In genomic region chr21:36917487-36918158, GRCh38 we compare ENCODE assay signal across 9 cellular contexts. TPM values are rescaled to one million over a fixed set of nuclear protein-coding genes. Genes with fewer than 3 reads are reported as not detected.
DNase-seq lines count a peak whose midpoint lies in the region; ATAC-seq and TF ChIP-seq lines count a peak whose summit lies in the region.
"Had no signal": no experiment of that assay in that cellular context is flagged by ENCODE, and none has a peak within 500 bp of the region (broad histone marks: within the 10 kb centered on the region; RNA-seq: fewer than 3 reads in every experiment).

No MANE protein-coding gene starts in this region.

- H3K27me3 ChIP-seq in thoracic aorta (replicated peaks; ENCODE audit: insufficient read depth), result no peaks in the 10 kb centered on the region

- H3K4me1 ChIP-seq in thoracic aorta (ENCODE audit: control insufficient read depth in 1 of 2, low read depth in 2 of 2), result no peaks in the 10 kb centered on the region

- H3K36me3 ChIP-seq in thoracic aorta, result no peaks in the 10 kb centered on the region

- TF ChIP-seq CTCF in WI38 (IDR thresholded peaks at IDR 0.05; ENCODE audit: low read depth, low read length), result peak; percentile 83
- TF ChIP-seq CTCF in thoracic aorta (IDR thresholded peaks at IDR 0.05), result peak; percentile 9

- H3K9me3 ChIP-seq in thoracic aorta, result no peaks in the 10 kb centered on the region

- DNase-seq in NCI-H2227 (lab: John Stamatoyannopoulos, UW; ENCODE audit: unreplicated experiment), result peak; percentile 17
- no peak for DNase-seq in NCI-H2227 treated with DMSO at 0.1 percent for 48 hours (lab: John Stamatoyannopoulos, UW)
- peak; percentile 63 for DNase-seq in hepatic stellate cell (ENCODE audit: low spot score)
- no peak for DNase-seq in thoracic aorta (ENCODE audit: low spot score)
- no peak for DNase-seq in DMS79 treated with DMSO at 0.1 percent for 48 hours (lab: John Stamatoyannopoulos, UW)
- DNase-seq: T-helper 1 cell had no signal

- ATAC-seq in thoracic aorta (ENCODE audit: insufficient number of reproducible peaks, low FRiP score, low read depth) (no peak), GM21529 (IDR thresholded peaks at IDR 0.05; ENCODE audit: unreplicated experiment) (no peak), GM18505 (IDR thresholded peaks at IDR 0.05; ENCODE audit: unreplicated experiment) (no peak)

- no peak overlapping the region for H3K27ac ChIP-seq in thoracic aorta

- no peak for TF ChIP-seq POLR2A in GM18505 (IDR thresholded peaks at IDR 0.05; ENCODE audit: borderline replicate concordance, extremely low read depth, insufficient read depth, insufficient read length)

- H3K4me3 ChIP-seq in WI38 (ENCODE audit: low read depth, low read length) (no peak overlapping the region), thoracic aorta (no peak overlapping the region)

RNA-seq across cellular contexts. Expression of gene HLCS, which starts 48.8 kb away (rescaled TPM):
- 10 to 100 TPM; 17.5 to 29.3 TPM for total RNA-seq in thoracic aorta

Comparison
In these comparisons a context has a peak if more than half of its experiments do, and no peak if none do; other contexts are left out.
1. DNase-seq: peak in NCI-H2227 (single experiment) and hepatic stellate cell (single experiment); none in NCI-H2227 treated with DMSO at 0.1 percent for 48 hours (single experiment), thoracic aorta (single experiment) and DMS79 treated with DMSO at 0.1 percent for 48 hours (single experiment).